Comparison of ENCODE assay signal across 29 cellular contexts in the genomic region with DNA sequence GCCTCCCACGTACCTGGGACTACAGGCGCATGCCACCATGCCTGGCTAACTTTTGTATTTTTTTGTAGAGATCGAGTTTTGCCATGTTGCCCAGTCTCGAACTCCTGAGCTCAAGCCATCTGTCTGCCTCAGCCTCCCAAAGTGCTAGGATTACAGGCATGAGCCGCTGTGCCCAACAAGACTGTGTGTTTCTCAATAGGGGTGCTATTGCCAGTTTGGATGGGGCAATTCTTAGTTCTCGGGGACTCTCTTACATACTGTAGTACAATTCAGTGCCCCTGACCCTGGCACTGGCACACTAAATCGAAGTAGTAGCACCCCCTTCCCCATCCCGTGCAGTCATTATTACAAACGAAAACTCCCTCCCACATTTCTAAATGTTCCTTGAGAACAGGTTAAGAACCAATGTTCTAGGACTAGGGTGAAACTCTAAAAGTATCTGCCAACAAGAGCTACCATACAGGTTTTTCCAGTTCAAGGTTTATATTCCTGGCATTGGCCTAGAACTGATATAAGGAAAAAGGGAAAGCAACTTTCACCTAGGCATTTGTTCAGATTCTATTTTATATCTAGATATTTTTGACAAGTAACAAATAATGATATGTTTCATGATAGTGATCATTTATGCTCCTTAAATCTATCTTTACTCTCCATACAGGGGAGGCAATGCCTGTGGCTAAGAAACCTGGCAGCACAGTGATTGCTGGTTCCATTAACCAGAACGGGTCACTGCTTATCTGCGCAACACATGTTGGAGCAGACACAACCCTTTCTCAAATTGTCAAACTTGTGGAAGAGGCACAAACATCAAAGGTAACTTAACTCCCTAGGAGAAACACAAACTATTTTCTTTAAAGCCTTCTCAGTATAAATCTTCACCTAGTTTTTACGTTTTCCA. TPM values are rescaled to one million over a fixed set of nuclear protein-coding genes. Genes with fewer than 3 reads are reported as not detected.
DNase-seq lines count a peak whose midpoint lies in the region; ATAC-seq and TF ChIP-seq lines count a peak whose summit lies in the region.
"Had no signal": no experiment of that assay in that cellular context is flagged by ENCODE, and none has a peak within 500 bp of the region (broad histone marks: within the 10 kb centered on the region; RNA-seq: fewer than 3 reads in every experiment).

No MANE protein-coding gene starts in this region.

- no peak for TF ChIP-seq CTCF in epithelial cell of esophagus (IDR thresholded peaks at IDR 0.05; ENCODE audit: insufficient read depth, low read depth, low read length, missing control alignments)
- TF ChIP-seq CTCF in mesothelial cell of epicardium (IDR thresholded peaks at IDR 0.05; ENCODE audit: unreplicated experiment), result no peak
- TF ChIP-seq CTCF in upper lobe of left lung (IDR thresholded peaks at IDR 0.05), result no peak

- H3K27me3 ChIP-seq in upper lobe of left lung, result no peaks in the 10 kb centered on the region
- H3K27me3 ChIP-seq in SJCRH30, result no peaks in the 10 kb centered on the region

- no peak overlapping the region for H3K4me3 Mint-ChIP-seq in mesothelial cell of epicardium
- H3K4me3 Mint-ChIP-seq: memory B cell; T-helper 2 cell treated with Interferon-gamma antibody and Interleukin-4, amounts not matched to agents 5 μg/mL and 100 μg/mL, for 36 hours had no signal

- no peak overlapping the region for H3K4me3 ChIP-seq in epithelial cell of esophagus (ENCODE audit: low read length)
- no peak overlapping the region for H3K4me3 ChIP-seq in upper lobe of left lung
- H3K4me3 ChIP-seq in SJCRH30, result no peak overlapping the region
- H3K4me3 ChIP-seq: BLaER1, dorsolateral prefrontal cortex, heart right ventricle, psoas muscle had no signal

- H3K9me3 ChIP-seq in upper lobe of left lung (no peaks in the 10 kb centered on the region), SJCRH30 (replicated peaks) (no peaks in the 10 kb centered on the region)
- H3K9me3 ChIP-seq: Caco-2, heart right ventricle, psoas muscle had no signal

- DNase-seq in LoVo (ENCODE audit: low spot score), result peak; percentile 1
- DNase-seq in epithelial cell of esophagus (ENCODE audit: low read depth), result peak; percentile 64
- DNase-seq in mesothelial cell of epicardium (ENCODE audit: low spot score in 2 of 2, unreplicated experiment in 2 of 2), result no peak
- no peak for DNase-seq in upper lobe of left lung
- no peak for DNase-seq in SJCRH30
- DNase-seq in epidermal melanocyte (ENCODE audit: insufficient read length, low spot score), result no peak
- DNase-seq: activated CD4-positive, alpha-beta T cell treated with anti-CD3 and anti-CD28 coated beads for 48 hours; activated CD8-positive, alpha-beta memory T cell treated with anti-CD3 and anti-CD28 coated beads for 24 hours; activated gamma-delta T cell treated with Interleukin-2 at 50 U/mL for 16 hours; activated T-cell treated with anti-CD3 and anti-CD28 coated beads, Interleukin-2, amount 50 U/mL, for 1 hour; Caco-2; cerebellar nuclear complex; DND-41; dorsolateral prefrontal cortex; heart right ventricle; Karpas-422; NCI-H146; psoas muscle; stimulated activated naive CD8-positive, alpha-beta T cell treated with anti-CD3 and anti-CD28 coated beads, Interleukin-15, Interleukin-2, amounts not matched to agents 100 U/mL and 50 U/mL, for 24 hours; WERI-Rb-1 had no signal

- ATAC-seq in upper lobe of left lung (ENCODE audit: low FRiP score in 2 of 2) (peak in 1 of 2 donors; percentile 42), GM21447 (IDR thresholded peaks at IDR 0.05; ENCODE audit: unreplicated experiment) (no peak)
- ATAC-seq: HCT116; heart right ventricle; psoas muscle; Right ventricle myocardium inferior; stimulated activated naive CD8-positive, alpha-beta T cell treated with anti-CD3 and anti-CD28 coated beads, Interleukin-15, Interleukin-2, amounts not matched to agents 100 U/mL and 50 U/mL, for 24 hours had no signal

- peaks cover 4% of the 10 kb centered on the region for H3K4me1 Mint-ChIP-seq in mesothelial cell of epicardium
- H3K4me1 Mint-ChIP-seq: memory B cell had no signal

- peak overlapping the region; percentile 6 for H3K27ac Mint-ChIP-seq in mesothelial cell of epicardium
- H3K27ac Mint-ChIP-seq: memory B cell; T-helper 2 cell treated with Interferon-gamma antibody and Interleukin-4, amounts not matched to agents 5 μg/mL and 100 μg/mL, for 36 hours had no signal

- no peak for TF ChIP-seq POLR2A in upper lobe of left lung (IDR thresholded peaks at IDR 0.05)

- H3K36me3 ChIP-seq in upper lobe of left lung (no peaks in the 10 kb centered on the region), SJCRH30 (no peaks in the 10 kb centered on the region)
- H3K36me3 ChIP-seq: BLaER1, WERI-Rb-1 had no signal

- H3K27ac ChIP-seq in upper lobe of left lung (peak overlapping the region in 3 of 4 donors; percentile 19 to 54 (median 44)), SJCRH30 (no peak overlapping the region)
- H3K27ac ChIP-seq: BLaER1, dorsolateral prefrontal cortex, heart right ventricle, psoas muscle, WERI-Rb-1 had no signal

- 69 to 89% methylated on average over 10 to 12 of the region's 12 CpGs for WGBS in upper lobe of left lung, 2 donors

- no peaks in the 10 kb centered on the region for H3K27me3 Mint-ChIP-seq in mesothelial cell of epicardium (ENCODE audit: low read depth)
- H3K27me3 Mint-ChIP-seq: memory B cell had no signal

- H3K9me3 Mint-ChIP-seq in mesothelial cell of epicardium, result peaks cover 36% of the 10 kb centered on the region
- H3K9me3 Mint-ChIP-seq: memory B cell; T-helper 2 cell treated with Interferon-gamma antibody and Interleukin-4, amounts not matched to agents 5 μg/mL and 100 μg/mL, for 36 hours had no signal

- no peaks in the 10 kb centered on the region for H3K4me1 ChIP-seq in upper lobe of left lung
- H3K4me1 ChIP-seq in SJCRH30, result no peaks in the 10 kb centered on the region
- H3K4me1 ChIP-seq: BLaER1, Caco-2, heart right ventricle, psoas muscle had no signal

- TF ChIP-seq EP300 in upper lobe of left lung (IDR thresholded peaks at IDR 0.05), result peak in 1 of 4 donors; percentile 6

- peaks cover 24% of the 10 kb centered on the region for H3K36me3 Mint-ChIP-seq in mesothelial cell of epicardium

RNA-seq across cellular contexts. Expression of gene PGAM4, which starts 50.4 kb away (rescaled TPM):
- total RNA-seq in mesothelial cell of epicardium (not detected in 3 replicates), upper lobe of left lung (under 1 TPM in 1 of 6 donors, not detected in 5; 0.29 TPM)
- total RNA-seq in SJCRH30 (2014; rRNA removed; shearing (Covaris generic)), result not detected in 2 replicates
- total RNA-seq: Caco-2, endothelial cell of umbilical vein, heart right ventricle, myocyte, OCI-LY7, psoas muscle, Right ventricle myocardium inferior had no signal

Comparison
In these comparisons a context has a peak if more than half of its experiments do, and no peak if none do; other contexts are left out.
1. DNase-seq: peak in LoVo (single experiment) and epithelial cell of esophagus (single experiment); none in mesothelial cell of epicardium (0 of 2), upper lobe of left lung (0 of 2), SJCRH30 (0 of 2) and epidermal melanocyte (single experiment).